ENCODE assay signal across 11 cellular contexts in the genomic region with DNA sequence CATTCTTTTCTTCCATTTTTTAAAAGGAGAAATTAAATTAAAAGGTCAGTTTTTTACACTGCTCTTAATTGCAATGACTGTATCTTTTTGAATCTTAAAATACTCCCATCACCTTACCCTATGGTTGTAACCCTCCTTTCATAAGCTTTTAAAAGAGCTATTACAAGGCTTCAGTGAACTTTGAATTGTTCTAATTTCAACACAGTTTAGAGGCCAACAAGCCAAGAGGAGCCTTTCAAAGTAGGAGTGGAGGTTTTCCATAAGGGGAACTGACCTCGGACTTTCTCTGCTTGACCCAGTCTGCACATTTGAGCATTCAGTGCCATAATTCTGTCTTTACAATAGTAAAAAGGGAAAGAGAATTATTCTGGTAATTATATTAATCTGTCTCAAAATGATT.
A peak's percentile ranks its signal among the peaks of the same experiment; 100 is the strongest.
DNase-seq lines count a peak whose midpoint lies in the region; ATAC-seq and TF ChIP-seq lines count a peak whose summit lies in the region.
"Had no signal": no experiment of that assay in that cellular context is flagged by ENCODE, and none has a peak within 500 bp of the region (broad histone marks: within the 10 kb centered on the region; RNA-seq: fewer than 3 reads in every experiment).

No MANE protein-coding gene starts in this region.

- H3K9me3 ChIP-seq in OCI-LY3 (ENCODE audit: insufficient read depth, low read length) (no peaks in the 10 kb centered on the region), hepatocyte (ENCODE audit: low read depth) (no peaks in the 10 kb centered on the region), liver (ENCODE audit: control insufficient read depth in 4 of 4, low read length in 3 of 4) (no peaks in the 10 kb centered on the region), transverse colon (no peaks in the 10 kb centered on the region)

- no peak for ATAC-seq in GM18517 (IDR thresholded peaks at IDR 0.05; ENCODE audit: unreplicated experiment)
- ATAC-seq: HCT116 had no signal

- H3K27me3 ChIP-seq in OCI-LY3 (ENCODE audit: low read depth, low read length) (no peaks in the 10 kb centered on the region), hepatocyte (no peaks in the 10 kb centered on the region), liver (ENCODE audit: control insufficient read depth in 4 of 4, insufficient read depth in 4 of 4, low read length in 3 of 4) (no peaks in the 10 kb centered on the region), transverse colon (no peaks in the 10 kb centered on the region)

- H3K9me2 ChIP-seq in hepatocyte (replicated peaks; ENCODE audit: insufficient read depth): no peaks in the 10 kb centered on the region

- 79% methylated on average over 1 of the region's 1 CpG for whole genome bisulfite sequencing in hepatocyte (ENCODE audit: low lambda C conversion rate, missing lambda C conversion rate)
- 32% methylated on average over 1 of the region's 1 CpG for WGBS in liver
- 60 to 100% methylated on average over 1 of the region's 1 CpG for WGBS in transverse colon (ENCODE audit: low coverage in 1 of 2), 2 donors

- H3K36me3 ChIP-seq in OCI-LY3 (replicated peaks; ENCODE audit: low read depth, low read length) (peaks cover 65% of the 10 kb centered on the region), hepatocyte (replicated peaks; ENCODE audit: insufficient read depth, low read depth) (no peaks in the 10 kb centered on the region), liver (ENCODE audit: control insufficient read depth in 4 of 4, insufficient read depth in 3 of 4, low read depth in 1 of 4, low read length in 3 of 4) (no peaks in the 10 kb centered on the region), transverse colon (no peaks in the 10 kb centered on the region)

- TF ChIP-seq RAD21 in liver (IDR thresholded peaks at IDR 0.05): no peak

- H4K20me1 ChIP-seq in OCI-LY3 (ENCODE audit: insufficient read depth, low read length) (peaks cover 4% of the 10 kb centered on the region; the same call in 1 of the 2 replicates), hepatocyte (ENCODE audit: insufficient read depth, poor library complexity, severe bottlenecking) (no peaks in the 10 kb centered on the region)

- peaks cover 93% of the 10 kb centered on the region for H3K4me1 ChIP-seq in OCI-LY3 (ENCODE audit: low read length)
- H3K4me1 ChIP-seq in hepatocyte (ENCODE audit: insufficient read depth): peaks cover 30% of the 10 kb centered on the region
- peaks cover 0 to 6% (median 1%) of the 10 kb centered on the region in 4 donors for H3K4me1 ChIP-seq in liver (ENCODE audit: control insufficient read depth in 4 of 4, insufficient read depth in 4 of 4, low read length in 3 of 4)
- peaks cover 11 to 60% (median 23%) of the 10 kb centered on the region in 4 donors for H3K4me1 ChIP-seq in transverse colon

- intact Hi-C loops in transverse colon (cut with DNase I; ENCODE audit: low total_unique reads): no loop called here

- H3K79me2 ChIP-seq in OCI-LY3 (ENCODE audit: low read length): peaks cover 94% of the 10 kb centered on the region
- H3K79me2 ChIP-seq in hepatocyte: no peaks in the 10 kb centered on the region

- H2AFZ ChIP-seq in OCI-LY3 (ENCODE audit: low read depth, low read length) (no peak overlapping the region), hepatocyte (no peak overlapping the region)

- DNase-seq in hepatocyte (ENCODE audit: low spot score) (no peak), transverse colon (no peak), NCI-H2107 treated with DMSO at 0.1 percent for 48 hours (lab: John Stamatoyannopoulos, UW; ENCODE audit: unreplicated experiment) (no peak)
- no peak for DNase-seq in activated CD8-positive, alpha-beta memory T cell treated with anti-CD3 and anti-CD28 coated beads for 24 hours
- DNase-seq: CD8-positive, alpha-beta memory T cell; DMS53; GF-D8 had no signal

- 0 out of 2 replicates have a peak overlapping the region, but pooled peaks have one; percentile 1 for H3K4me2 ChIP-seq in OCI-LY3 (ENCODE audit: low read length)
- no peak overlapping the region for H3K4me2 ChIP-seq in hepatocyte

- in situ Hi-C loops in transverse colon (cut with MboI; ENCODE audit: low pct_ligation_motif_present in 1 of 4, low pct_unique_long_range_greater_than_20kb in 1 of 4, low sequenced_read_pairs in 3 of 4): no loop called here

- peak overlapping the region; percentile 77 for H3K27ac ChIP-seq in OCI-LY3 (ENCODE audit: low read length)
- H3K27ac ChIP-seq in hepatocyte: peak overlapping the region; percentile 33
- no peak overlapping the region for H3K27ac ChIP-seq in liver (ENCODE audit: low read depth in 1 of 2, low read length in 2 of 2)
- H3K27ac ChIP-seq in transverse colon: peak overlapping the region; percentile 24 to 79 (median 70)

- TF ChIP-seq CTCF in OCI-LY3 (IDR thresholded peaks at IDR 0.05; ENCODE audit: low read depth, low read length) (no peak), hepatocyte (IDR thresholded peaks at IDR 0.05; ENCODE audit: poor library complexity) (no peak), liver (IDR thresholded peaks at IDR 0.05; ENCODE audit: low read depth, low read length, missing input control) (no peak), transverse colon (IDR thresholded peaks at IDR 0.05) (no peak)

- TF ChIP-seq EP300 in transverse colon (IDR thresholded peaks at IDR 0.05; ENCODE audit: low read depth): no peak

- TF ChIP-seq POLR2A in transverse colon (IDR thresholded peaks at IDR 0.05): no peak

- H3K4me3 ChIP-seq in OCI-LY3 (ENCODE audit: low read length): no peak overlapping the region
- no peak overlapping the region for H3K4me3 ChIP-seq in hepatocyte
- no peak overlapping the region for H3K4me3 ChIP-seq in liver (ENCODE audit: low read depth in 1 of 3, low read length in 3 of 3)
- H3K4me3 ChIP-seq in transverse colon: no peak overlapping the region

- H3K9ac ChIP-seq in OCI-LY3 (ENCODE audit: low read length) (no peak overlapping the region), liver (ENCODE audit: low read depth in 1 of 2, low read length in 2 of 2) (no peak overlapping the region)

TF ChIP-seq in liver, 16 proteins besides CTCF, POLR2A, EP300 and RAD21:
- no peak for TF ChIP-seq GABPA (IDR thresholded peaks at IDR 0.05 in 1 of 2, conservative IDR thresholded peaks at IDR 0.05 in 1 of 2)
- TF ChIP-seq HNF4A (conservative IDR thresholded peaks at IDR 0.05): peak; percentile 41 to 50
TF ChIP-seq in liver: peak in this region for 1.

Comparison
In these comparisons a context has a peak if more than half of its experiments do, and no peak if none do; other contexts are left out.
1. H3K27ac ChIP-seq: peak in OCI-LY3 (single experiment), hepatocyte (single experiment) and transverse colon (4 of 4); none in liver (0 of 2).